Comparison of ENCODE assay signal across 16 cellular contexts in the genomic region with DNA sequence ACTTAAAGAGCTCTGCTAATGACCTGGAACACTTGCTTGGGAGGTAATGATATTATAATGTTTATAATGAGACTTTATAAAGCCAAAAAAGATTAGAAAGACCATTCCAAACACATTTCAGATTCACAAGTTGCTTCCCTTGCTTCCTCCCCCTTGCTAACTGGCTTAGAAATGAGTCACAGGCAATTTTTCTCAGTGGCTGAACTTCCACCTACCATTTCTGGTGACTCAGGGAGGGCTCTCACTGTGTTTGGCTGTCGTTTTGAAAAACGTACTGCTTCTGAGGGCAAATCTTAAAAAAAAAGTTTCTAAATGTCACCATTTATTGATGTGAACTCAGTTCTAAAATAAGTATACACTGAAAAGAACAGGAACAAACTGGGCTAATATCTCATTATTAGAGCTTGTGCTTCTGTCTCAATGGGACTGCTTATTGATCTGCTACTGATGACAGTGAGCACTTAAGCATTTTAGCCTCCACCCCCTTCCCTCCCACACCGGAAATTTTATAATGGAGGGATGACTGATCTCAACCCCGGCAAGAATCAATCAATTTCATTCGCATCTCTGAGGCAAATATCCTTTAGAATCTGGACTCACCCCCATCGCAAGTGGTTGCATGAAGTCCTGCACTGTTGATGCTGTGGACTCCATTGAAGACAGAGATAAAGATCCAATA.
A peak's percentile ranks its signal among the peaks of the same experiment; 100 is the strongest.
DNase-seq lines count a peak whose midpoint lies in the region; ATAC-seq and TF ChIP-seq lines count a peak whose summit lies in the region.
"Had no signal": no experiment of that assay in that cellular context is flagged by ENCODE, and none has a peak within 500 bp of the region (broad histone marks: within the 10 kb centered on the region; RNA-seq: fewer than 3 reads in every experiment).

No MANE protein-coding gene starts in this region.

- H3K36me3 Mint-ChIP-seq in CD8-positive, alpha-beta T cell, result no peaks in the 10 kb centered on the region

- H3K18ac ChIP-seq in mesendoderm (ENCODE audit: low read length), result no peak overlapping the region

- no peaks in the 10 kb centered on the region for H3K9me3 ChIP-seq in CD8-positive, alpha-beta T cell (ENCODE audit: low read length)
- H3K9me3 ChIP-seq: thyroid gland had no signal

- H3K36me3 ChIP-seq in brain microvascular endothelial cell (replicated peaks) (no peaks in the 10 kb centered on the region), mesendoderm (ENCODE audit: control insufficient read depth, insufficient read depth, low read length) (no peaks in the 10 kb centered on the region)
- no peaks in the 10 kb centered on the region for H3K36me3 ChIP-seq in CD8-positive, alpha-beta T cell (ENCODE audit: insufficient read depth, low read length)
- H3K36me3 ChIP-seq: ascending aorta, esophagus squamous epithelium, thyroid gland had no signal

- ATAC-seq in HG02571 (IDR thresholded peaks at IDR 0.05; ENCODE audit: unreplicated experiment) (no peak), HG03469 (IDR thresholded peaks at IDR 0.05; ENCODE audit: unreplicated experiment) (no peak)
- no peak for ATAC-seq in CD8-positive, alpha-beta T cell
- ATAC-seq: HepG2, Panc1, psoas muscle had no signal

- no peak overlapping the region for H3K4me3 Mint-ChIP-seq in CD8-positive, alpha-beta T cell

- H3K9ac ChIP-seq in mesendoderm (ENCODE audit: low read length), result no peak overlapping the region

- H3K4me3 ChIP-seq in brain microvascular endothelial cell (ENCODE audit: low read depth, low read length) (peak overlapping the region; percentile 13), mesendoderm (ENCODE audit: low read length) (no peak overlapping the region)
- no peak overlapping the region for H3K4me3 ChIP-seq in CD8-positive, alpha-beta T cell (ENCODE audit: low read depth, low read length)
- H3K4me3 ChIP-seq: ascending aorta, esophagus squamous epithelium, lung, psoas muscle, thyroid gland had no signal

- WGBS in mesendoderm (ENCODE audit: extremely low coverage, insufficient coverage, low lambda C conversion rate), result no CpG with 5 or more reads among the region's 6 CpGs

- H3K4me2 ChIP-seq in mesendoderm (ENCODE audit: low read length), result no peak overlapping the region

- H2BK120ac ChIP-seq in mesendoderm (ENCODE audit: low read depth, low read length), result no peak overlapping the region

- H2BK5ac ChIP-seq in mesendoderm (ENCODE audit: low read length), result peak overlapping the region; percentile 25

- H3K27me3 ChIP-seq in brain microvascular endothelial cell (replicated peaks) (no peaks in the 10 kb centered on the region), mesendoderm (ENCODE audit: insufficient read depth, low read length, poor library complexity) (no peaks in the 10 kb centered on the region)
- no peaks in the 10 kb centered on the region for H3K27me3 ChIP-seq in CD8-positive, alpha-beta T cell (ENCODE audit: insufficient read depth, low read length)
- H3K27me3 ChIP-seq: ascending aorta, esophagus squamous epithelium, thyroid gland had no signal

- no peak overlapping the region for H3K23ac ChIP-seq in mesendoderm (ENCODE audit: low read length)

- peak; percentile 59 for DNase-seq in AG20443 (ENCODE audit: low spot score)
- peak; percentile 79 for DNase-seq in HT1080 (ENCODE audit: low read depth)
- DNase-seq in brain microvascular endothelial cell, result peak; percentile 31
- peak; percentile 33 for DNase-seq in mesendoderm
- no peak for DNase-seq in NCI-H774 (lab: John Stamatoyannopoulos, UW)
- no peak for DNase-seq in CD8-positive, alpha-beta T cell
- DNase-seq: esophagus squamous epithelium, NCI-H2029 treated with DMSO at 0.1 percent for 48 hours, psoas muscle, thyroid gland had no signal

- H4K5ac ChIP-seq in mesendoderm (ENCODE audit: low read length), result no peak overlapping the region

- CTCF ChIA-PET in CD8-positive, alpha-beta T cell (lab: Charles Lee), result no interaction called here

- H4K8ac ChIP-seq in mesendoderm (ENCODE audit: low read depth, low read length), result no peak overlapping the region

- in situ Hi-C loops in brain microvascular endothelial cell (cut with HindIII; ENCODE audit: low pct_ligation_motif_present, low sequenced_read_pairs), result no loop called here

- no peaks in the 10 kb centered on the region for H3K27me3 Mint-ChIP-seq in CD8-positive, alpha-beta T cell (ENCODE audit: low read depth)

- no peak overlapping the region for H3K27ac ChIP-seq in brain microvascular endothelial cell
- no peak overlapping the region for H3K27ac ChIP-seq in mesendoderm (ENCODE audit: low read depth, low read length)
- H3K27ac ChIP-seq in CD8-positive, alpha-beta T cell (ENCODE audit: low read depth, low read length), result no peak overlapping the region
- H3K27ac ChIP-seq: ascending aorta, esophagus squamous epithelium, psoas muscle, thyroid gland had no signal

- POLR2A ChIA-PET in CD8-positive, alpha-beta T cell (lab: Charles Lee), result no interaction called here

- intact Hi-C loops in CD8-positive, alpha-beta T cell (cut with DNase I, micrococcal nuclease), result no loop called here

- TF ChIP-seq CTCF in brain microvascular endothelial cell (IDR thresholded peaks at IDR 0.05; ENCODE audit: low read depth, low read length, missing control alignments), result no peak
- no peak for TF ChIP-seq CTCF in CD8-positive, alpha-beta T cell (IDR thresholded peaks at IDR 0.05)

- H3K4me1 Mint-ChIP-seq in CD8-positive, alpha-beta T cell (ENCODE audit: low read depth), result no peaks in the 10 kb centered on the region

- H2BK15ac ChIP-seq in mesendoderm (replicated peaks; ENCODE audit: low read depth), result no peak overlapping the region

- H3K9me3 Mint-ChIP-seq in CD8-positive, alpha-beta T cell, result peaks cover 22% of the 10 kb centered on the region

- no peaks in the 10 kb centered on the region for H3K79me2 ChIP-seq in mesendoderm (ENCODE audit: control insufficient read depth, insufficient read depth, low read length)

- no peak overlapping the region for H3K4ac ChIP-seq in mesendoderm (ENCODE audit: low read depth, low read length)

- H3K27ac Mint-ChIP-seq in CD8-positive, alpha-beta T cell, result no peak overlapping the region

- no peaks in the 10 kb centered on the region for H3K4me1 ChIP-seq in mesendoderm (ENCODE audit: control insufficient read depth, low read depth, low read length)
- H3K4me1 ChIP-seq in CD8-positive, alpha-beta T cell (ENCODE audit: insufficient read depth, low read length), result no peaks in the 10 kb centered on the region
- H3K4me1 ChIP-seq: ascending aorta, esophagus squamous epithelium, psoas muscle, thyroid gland had no signal

- no peaks in the 10 kb centered on the region for H3K79me1 ChIP-seq in mesendoderm (ENCODE audit: low read length)

- H2AK5ac ChIP-seq in mesendoderm (ENCODE audit: low read length), result no peak overlapping the region

- H3K56ac ChIP-seq in mesendoderm (ENCODE audit: low read length), result no peak overlapping the region

Comparison
In these comparisons a context has a peak if more than half of its experiments do, and no peak if none do; other contexts are left out.
1. DNase-seq: peak in AG20443 (single experiment), HT1080 (single experiment), brain microvascular endothelial cell (single experiment) and mesendoderm (single experiment); none in NCI-H774 (single experiment) and CD8-positive, alpha-beta T cell (0 of 7).